17 cellular contexts compared by ENCODE assay signal in the genomic region with DNA sequence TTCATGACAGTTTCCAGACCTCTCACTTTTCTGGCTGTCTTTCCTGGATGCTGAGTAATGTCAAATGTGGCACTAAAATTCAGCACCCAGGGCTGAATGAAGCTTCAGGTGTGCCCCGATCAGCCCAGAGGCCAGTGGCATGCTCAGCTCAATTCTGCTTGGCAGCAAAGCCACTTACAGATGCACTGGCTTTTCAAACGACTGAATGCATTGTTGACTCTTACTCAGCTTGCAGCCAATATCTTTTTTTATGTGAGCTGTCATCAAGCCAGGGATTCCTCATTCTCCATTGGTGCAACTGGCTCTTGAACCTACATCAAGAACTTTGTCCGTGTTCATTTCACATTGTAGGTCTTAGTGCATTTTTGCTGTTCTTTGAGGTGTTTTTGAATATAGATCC.
"Had no signal": no experiment of that assay in that cellular context is flagged by ENCODE, and none has a peak within 500 bp of the region (broad histone marks: within the 10 kb centered on the region; RNA-seq: fewer than 3 reads in every experiment).

No MANE protein-coding gene starts in this region.

- H3K9me3 Mint-ChIP-seq: central memory CD8-positive, alpha-beta T cell; memory B cell had no signal

- DNase-seq: activated CD4-positive, alpha-beta T cell treated with anti-CD3 and anti-CD28 coated beads, Interleukin-2, amount 10 ng/mL, durations not matched to agents 7 days and 5 days; activated CD8-positive, alpha-beta memory T cell treated with anti-CD3 and anti-CD28 coated beads for 24 hours; activated naive CD8-positive, alpha-beta T cell treated with anti-CD3 and anti-CD28 coated beads for 36 hours; amygdala; cortex of kidney; effector CD4-positive, alpha-beta T cell; esophagus squamous epithelium; glutamatergic neuron; left ventricle myocardium superior; naive thymus-derived CD8-positive, alpha-beta T cell; stimulated activated CD4-positive, alpha-beta T cell treated with anti-CD3 and anti-CD28 coated beads, Interleukin-2, amount 100 ng/mL, for 24 hours; stimulated activated naive CD4-positive, alpha-beta T cell; substantia nigra; transverse colon had no signal

- H3K27ac Mint-ChIP-seq: activated CD4-positive, alpha-beta T cell treated with anti-CD3 and anti-CD28 coated beads, Interleukin-2, amount 10 ng/mL, durations not matched to agents 7 days and 5 days; activated naive CD8-positive, alpha-beta T cell treated with anti-CD3 and anti-CD28 coated beads for 36 hours; brain; memory B cell; naive thymus-derived CD8-positive, alpha-beta T cell had no signal

- H3K36me3 Mint-ChIP-seq: activated naive CD8-positive, alpha-beta T cell treated with anti-CD3 and anti-CD28 coated beads for 36 hours; brain; memory B cell had no signal

- ATAC-seq: left ventricle myocardium superior; naive thymus-derived CD8-positive, alpha-beta T cell had no signal

- H3K4me1 Mint-ChIP-seq: activated naive CD8-positive, alpha-beta T cell treated with anti-CD3 and anti-CD28 coated beads for 36 hours; brain had no signal

- H3K27me3 Mint-ChIP-seq: activated naive CD8-positive, alpha-beta T cell treated with anti-CD3 and anti-CD28 coated beads for 36 hours; central memory CD8-positive, alpha-beta T cell; memory B cell; naive thymus-derived CD8-positive, alpha-beta T cell had no signal

- H3K4me3 Mint-ChIP-seq: activated CD4-positive, alpha-beta T cell treated with anti-CD3 and anti-CD28 coated beads, Interleukin-2, amount 10 ng/mL, durations not matched to agents 7 days and 5 days; activated naive CD8-positive, alpha-beta T cell treated with anti-CD3 and anti-CD28 coated beads for 36 hours; brain; central memory CD8-positive, alpha-beta T cell; memory B cell; naive thymus-derived CD8-positive, alpha-beta T cell had no signal
